11 cellular contexts compared by ENCODE assay signal in the genomic region with DNA sequence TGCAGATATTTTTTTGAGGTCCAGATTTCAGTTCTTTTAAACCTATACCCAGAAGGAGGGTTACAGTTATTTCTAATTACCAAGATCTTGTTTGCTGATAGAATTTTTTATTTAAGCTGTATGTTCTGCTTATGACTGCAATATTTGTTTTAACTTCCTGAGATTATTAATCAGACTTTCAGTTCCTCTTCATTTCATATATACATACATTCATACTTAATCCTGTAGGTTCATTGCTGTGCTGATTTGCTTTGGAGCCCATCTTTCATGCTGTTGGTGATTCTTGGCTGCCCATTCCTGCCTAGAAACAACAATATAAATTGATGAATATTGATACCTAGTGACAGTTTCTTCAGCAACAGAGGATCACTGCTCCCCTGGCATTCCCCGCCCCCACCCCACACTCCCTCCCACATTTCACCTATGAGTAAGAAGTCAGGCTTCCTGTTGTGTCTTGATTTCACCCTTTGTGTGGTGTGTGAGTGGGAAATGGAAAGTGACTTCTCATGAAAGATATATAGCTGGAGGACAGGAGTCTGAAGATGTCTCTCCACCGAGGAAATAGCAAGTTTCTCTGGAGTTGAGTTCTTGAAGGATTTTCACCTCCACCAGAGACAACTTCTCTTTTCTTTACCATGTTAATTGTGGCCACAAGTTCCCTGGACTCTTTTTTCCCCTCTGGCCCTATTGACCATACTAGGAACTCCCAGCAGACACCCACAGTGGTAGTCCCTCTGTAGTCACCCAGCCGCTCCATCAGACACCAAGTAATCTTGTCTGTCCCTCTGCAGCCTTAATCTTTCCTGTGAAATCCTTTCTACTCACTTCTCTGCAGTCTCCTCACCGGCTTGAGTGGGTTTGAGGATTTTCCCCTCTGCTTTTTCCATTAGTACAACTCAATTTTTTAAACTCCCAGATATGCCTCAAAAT.
DNase-seq lines count a peak whose midpoint lies in the region; ATAC-seq, FAIRE-seq and TF ChIP-seq lines count a peak whose summit lies in the region.
"Had no signal": no experiment of that assay in that cellular context is flagged by ENCODE, and none has a peak within 500 bp of the region (broad histone marks: within the 10 kb centered on the region; RNA-seq: fewer than 3 reads in every experiment).

No MANE protein-coding gene starts in this region.

- no peaks in the 10 kb centered on the region for H3K9me1 ChIP-seq in K562 (ENCODE audit: control insufficient read depth, insufficient read depth, low read length)

- no peaks in the 10 kb centered on the region for H4K20me1 ChIP-seq in K562 (replicated peaks; ENCODE audit: control insufficient read depth, insufficient read depth, low read length)

- WGBS in K562 (ENCODE audit: insufficient coverage, low coverage, missing lambda C conversion rate) = 0% methylated on average over 3 of the region's 4 CpGs

- peaks cover 0 to 6% of the 10 kb centered on the region in 2 donors for H3K27me3 Mint-ChIP-seq in CD8-positive, alpha-beta memory T cell
- H3K27me3 Mint-ChIP-seq in osteocyte (ENCODE audit: unreplicated experiment) = peaks cover 13% of the 10 kb centered on the region

- H3K27ac Mint-ChIP-seq in CD8-positive, alpha-beta memory T cell = peak overlapping the region; percentile 19 to 81 (median 46)
- no peak overlapping the region for H3K27ac Mint-ChIP-seq in osteocyte (ENCODE audit: unreplicated experiment)

- peaks cover 14% of the 10 kb centered on the region for H3K4me1 ChIP-seq in CD8-positive, alpha-beta memory T cell (ENCODE audit: insufficient read depth, low read length)
- peaks cover 0 to 2% of the 10 kb centered on the region in 2 experiments; a peak in 1 of 5 replicates for H3K4me1 ChIP-seq in K562 (replicated peaks in 1 of 2; ENCODE audit: control insufficient read depth in 2 of 2, insufficient read depth in 2 of 2, low read length in 2 of 2)

- ATAC-seq in GM21381 (IDR thresholded peaks at IDR 0.05; ENCODE audit: unreplicated experiment) (peak; percentile 78), HG03571 (IDR thresholded peaks at IDR 0.05; ENCODE audit: unreplicated experiment) (peak; percentile 71), K562 (0 out of 3 replicates have a peak, but pooled peaks have one; percentile 38), Right ventricle myocardium inferior (no peak)

- CTCF ChIA-PET in CD8-positive, alpha-beta memory T cell (lab: Charles Lee) = no interaction called here
- CTCF ChIA-PET in K562 (lab: Yijun Ruan, JAX; ENCODE audit: low intra/inter-chr PET ratio) = no interaction called here

- peaks cover 15 to 24% (median 23%) of the 10 kb centered on the region in 3 donors for H3K4me1 Mint-ChIP-seq in CD8-positive, alpha-beta memory T cell
- H3K4me1 Mint-ChIP-seq in osteocyte (ENCODE audit: unreplicated experiment) = no peaks in the 10 kb centered on the region

- H3K79me2 ChIP-seq in K562 (ENCODE audit: control insufficient read depth, insufficient read depth, low read length) = no peaks in the 10 kb centered on the region

- POLR2A ChIA-PET in CD8-positive, alpha-beta memory T cell (lab: Charles Lee) = no interaction called here
- POLR2A ChIA-PET in K562 (lab: Yijun Ruan, JAX) = no interaction called here

- H3K4me3 ChIP-seq in CD8-positive, alpha-beta memory T cell (ENCODE audit: low read length) = no peak overlapping the region
- no peak overlapping the region for H3K4me3 ChIP-seq in K562
- H3K4me3 ChIP-seq: lung had no signal

- no peak for TF ChIP-seq POLR2A in K562 (conservative IDR thresholded peaks at IDR 0.05)

- TF ChIP-seq CTCF in K562 (IDR thresholded peaks at IDR 0.05 in 2 of 3, conservative IDR thresholded peaks at IDR 0.05 in 1 of 3; ENCODE audit: insufficient read depth in 2 of 3, low read depth in 1 of 3, low read length in 3 of 3) = no peak
- no peak for TF ChIP-seq CTCF in osteocyte (IDR thresholded peaks at IDR 0.05)

- no peaks in the 10 kb centered on the region for H3K27me3 ChIP-seq in CD8-positive, alpha-beta memory T cell (ENCODE audit: insufficient read depth, low read length, poor library complexity, severe bottlenecking)
- H3K27me3 ChIP-seq in K562 (ENCODE audit: control insufficient read depth in 2 of 2, insufficient read depth in 2 of 2, low read length in 2 of 2) = no peaks in the 10 kb centered on the region

- no peak for DNase-seq in CD8-positive, alpha-beta memory T cell
- DNase-seq in K562 (ENCODE audit: extremely low read depth in 1 of 4, low spot score in 3 of 4) (no peak), NCI-H2171 treated with DMSO at 0.1 percent for 48 hours (lab: John Stamatoyannopoulos, UW) (no peak), Kasumi-1 (lab: John Stamatoyannopoulos, UW) (no peak), osteocyte (ENCODE audit: extremely low spot score, unreplicated experiment) (no peak), Right ventricle myocardium inferior (ENCODE audit: missing footprints) (no peak)
- DNase-seq: DMS153, NCI-H2029 treated with DMSO at 0.1 percent for 48 hours had no signal

- intact Hi-C loops in K562 (cut with micrococcal nuclease) (no loop called here), Right ventricle myocardium inferior (cut with DNase I) (no loop called here)

- in situ Hi-C loops in K562 (cut with MboI) = no loop called here

- no TSS peak for BruUV-seq in K562 (replicated peaks; lab: Mats Ljungman, UMichigan)

- H2AFZ ChIP-seq in K562 (ENCODE audit: low read depth, low read length) = peak overlapping the region; percentile 39; the same call in 1 of the 2 replicates

- no peaks in the 10 kb centered on the region for H3K36me3 ChIP-seq in CD8-positive, alpha-beta memory T cell (ENCODE audit: insufficient read depth, low read length)
- no peaks in the 10 kb centered on the region for H3K36me3 ChIP-seq in K562 (ENCODE audit: control insufficient read depth, insufficient read depth, low read length)

- TF ChIP-seq EP300 in K562 (IDR thresholded peaks at IDR 0.05; ENCODE audit: low read length) = no peak

- no peak for FAIRE-seq in K562 (lab: Jason Lieb, UNC)

- H3K4me2 ChIP-seq in K562 (ENCODE audit: insufficient read depth, low read length) = no peak overlapping the region

- no peak overlapping the region for H3K9ac ChIP-seq in K562 (ENCODE audit: insufficient read depth in 1 of 2, low read depth in 2 of 2, low read length in 2 of 2)

- H3K36me3 Mint-ChIP-seq in CD8-positive, alpha-beta memory T cell = peaks cover 0 to 3% (median 0%) of the 10 kb centered on the region in 3 donors
- no peaks in the 10 kb centered on the region for H3K36me3 Mint-ChIP-seq in osteocyte (ENCODE audit: unreplicated experiment)

- H3K9me3 Mint-ChIP-seq in CD8-positive, alpha-beta memory T cell = peaks cover 0 to 3% (median 0%) of the 10 kb centered on the region in 5 donors
- H3K9me3 Mint-ChIP-seq in osteocyte (ENCODE audit: unreplicated experiment) = peaks cover 3% of the 10 kb centered on the region

- no peak overlapping the region for H3K27ac ChIP-seq in CD8-positive, alpha-beta memory T cell (ENCODE audit: low read depth, low read length)
- no peak overlapping the region for H3K27ac ChIP-seq in K562 (ENCODE audit: extremely low read depth, low read depth, low read length)

- no peak for TF ChIP-seq RAD21 in K562 (CRISPR knock-in tag; conservative IDR thresholded peaks at IDR 0.05 in 1 of 2, IDR thresholded peaks at IDR 0.05 in 1 of 2)

- H3K9me3 ChIP-seq in CD8-positive, alpha-beta memory T cell (ENCODE audit: low read length) = no peaks in the 10 kb centered on the region
- H3K9me3 ChIP-seq in K562 (replicated peaks; ENCODE audit: control insufficient read depth, insufficient read depth, low read depth, low read length) = no peaks in the 10 kb centered on the region

- peak overlapping the region in 5 of 7 donors; percentile 41 to 57 (median 54) for H3K4me3 Mint-ChIP-seq in CD8-positive, alpha-beta memory T cell
- H3K4me3 Mint-ChIP-seq in osteocyte (ENCODE audit: unreplicated experiment) = no peak overlapping the region

TF ChIP-seq in K562, 482 proteins besides CTCF, POLR2A, EP300 and RAD21:
- TF ChIP-seq, protein P1, sequence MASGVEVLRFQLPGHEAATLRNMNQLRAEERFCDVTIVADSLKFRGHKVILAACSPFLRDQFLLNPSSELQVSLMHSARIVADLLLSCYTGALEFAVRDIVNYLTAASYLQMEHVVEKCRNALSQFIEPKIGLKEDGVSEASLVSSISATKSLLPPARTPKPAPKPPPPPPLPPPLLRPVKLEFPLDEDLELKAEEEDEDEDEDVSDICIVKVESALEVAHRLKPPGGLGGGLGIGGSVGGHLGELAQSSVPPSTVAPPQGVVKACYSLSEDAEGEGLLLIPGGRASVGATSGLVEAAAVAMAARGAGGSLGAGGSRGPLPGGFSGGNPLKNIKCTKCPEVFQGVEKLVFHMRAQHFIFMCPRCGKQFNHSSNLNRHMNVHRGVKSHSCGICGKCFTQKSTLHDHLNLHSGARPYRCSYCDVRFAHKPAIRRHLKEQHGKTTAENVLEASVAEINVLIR (CRISPR knock-in tag; IDR thresholded peaks at IDR 0.05) = no peak
- TF ChIP-seq, protein P2, sequence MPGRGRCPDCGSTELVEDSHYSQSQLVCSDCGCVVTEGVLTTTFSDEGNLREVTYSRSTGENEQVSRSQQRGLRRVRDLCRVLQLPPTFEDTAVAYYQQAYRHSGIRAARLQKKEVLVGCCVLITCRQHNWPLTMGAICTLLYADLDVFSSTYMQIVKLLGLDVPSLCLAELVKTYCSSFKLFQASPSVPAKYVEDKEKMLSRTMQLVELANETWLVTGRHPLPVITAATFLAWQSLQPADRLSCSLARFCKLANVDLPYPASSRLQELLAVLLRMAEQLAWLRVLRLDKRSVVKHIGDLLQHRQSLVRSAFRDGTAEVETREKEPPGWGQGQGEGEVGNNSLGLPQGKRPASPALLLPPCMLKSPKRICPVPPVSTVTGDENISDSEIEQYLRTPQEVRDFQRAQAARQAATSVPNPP (IDR thresholded peaks at IDR 0.05; ENCODE audit: borderline replicate concordance, insufficient read depth, insufficient read length) = no peak
- no peak for TF ChIP-seq ZBTB8A (IDR thresholded peaks at IDR 0.05; ENCODE audit: partially characterized antibody)
- no peak for TF ChIP-seq ZFP36 (IDR thresholded peaks at IDR 0.05; ENCODE audit: low read depth, low read length, partially characterized antibody)
- no peak for TF ChIP-seq POLR2H (tag; IDR thresholded peaks at IDR 0.05; ENCODE audit: low read depth)
- TF ChIP-seq FOSL1 (tag; conservative IDR thresholded peaks at IDR 0.05) = 0 out of 2 replicates have a peak, but pooled peaks have one; percentile 18
- TF ChIP-seq MEF2D (tag; conservative IDR thresholded peaks at IDR 0.05; ENCODE audit: low read depth) = no peak
- no peak for TF ChIP-seq HSF4 (CRISPR knock-in tag; IDR thresholded peaks at IDR 0.05; ENCODE audit: borderline replicate concordance)
